ENCODE assay signal across 28 cellular contexts in the genomic region with DNA sequence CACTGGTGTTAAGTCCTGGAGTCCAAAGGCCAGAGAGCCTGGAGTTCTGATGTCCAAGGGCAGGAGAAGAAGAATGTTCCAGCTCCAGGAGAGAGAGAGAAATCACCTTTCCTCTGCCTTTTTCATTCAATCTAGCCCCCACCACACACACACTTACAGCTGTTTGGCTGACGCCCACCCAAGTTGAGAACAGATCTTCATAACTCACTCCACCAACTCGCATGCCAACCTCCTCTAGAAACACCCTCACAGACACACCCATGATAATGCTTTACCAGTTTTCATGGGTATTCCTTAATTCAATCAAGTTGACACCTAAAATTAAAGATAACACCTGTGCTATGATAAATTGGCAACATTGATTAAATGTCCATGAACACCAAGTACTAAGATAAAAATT. TPM values are rescaled to one million over a fixed set of nuclear protein-coding genes. Genes with fewer than 3 reads are reported as not detected.
"Had no signal": no experiment of that assay in that cellular context is flagged by ENCODE, and none has a peak within 500 bp of the region (broad histone marks: within the 10 kb centered on the region; RNA-seq: fewer than 3 reads in every experiment).

No MANE protein-coding gene starts in this region.

- FAIRE-seq: colon, endometrium, endothelial cell of umbilical vein, frontal cortex had no signal

- H3K9me3 ChIP-seq: colonic mucosa, esophagus muscularis mucosa, esophagus squamous epithelium, gastrocnemius medialis, gastroesophageal sphincter had no signal

- DNase-seq: colonic mucosa; cortex of kidney; dermis blood vessel endothelial cell; dorsolateral prefrontal cortex; effector CD4-positive, alpha-beta T cell; effector CD8-positive, alpha-beta T cell; effector memory CD4-positive, alpha-beta T cell; effector memory CD8-positive, alpha-beta T cell; endodermal cell; erythroblast; esophagus squamous epithelium; foreskin fibroblast; foreskin keratinocyte; foreskin melanocyte; gastrocnemius medialis; glutamatergic neuron; heart left ventricle; heart right ventricle had no signal

- H3K4me1 ChIP-seq: colonic mucosa, esophagus muscularis mucosa, esophagus squamous epithelium, foreskin keratinocyte, gastrocnemius medialis, gastroesophageal sphincter, heart left ventricle, heart right ventricle had no signal

- H3K27ac ChIP-seq: colonic mucosa, coronary artery, dorsolateral prefrontal cortex, epithelial cell of prostate, esophagus muscularis mucosa, esophagus squamous epithelium, foreskin keratinocyte, gastrocnemius medialis, gastroesophageal sphincter, heart left ventricle, heart right ventricle had no signal

- ATAC-seq: effector memory CD8-positive, alpha-beta T cell; esophagus mucosa; foreskin keratinocyte; gastrocnemius medialis; gastroesophageal sphincter; heart left ventricle; heart right ventricle had no signal

- H3K4me3 ChIP-seq: colonic mucosa, coronary artery, dorsolateral prefrontal cortex, esophagus muscularis mucosa, esophagus squamous epithelium, gastrocnemius medialis, gastroesophageal sphincter, heart left ventricle, heart right ventricle had no signal

RNA-seq across cellular contexts. Expression of gene MNDA, which starts 42.0 kb away (rescaled TPM):
- polyA plus RNA-seq: endothelial cell of umbilical vein, fibroblast of lung, foreskin keratinocyte had no signal

RNA-seq across cellular contexts. Expression of gene PYHIN1, which starts 58.2 kb away (rescaled TPM):
- polyA plus RNA-seq: endothelial cell of umbilical vein, fibroblast of lung had no signal
